Comparison of ENCODE assay signal across 18 cellular contexts in the genomic region with DNA sequence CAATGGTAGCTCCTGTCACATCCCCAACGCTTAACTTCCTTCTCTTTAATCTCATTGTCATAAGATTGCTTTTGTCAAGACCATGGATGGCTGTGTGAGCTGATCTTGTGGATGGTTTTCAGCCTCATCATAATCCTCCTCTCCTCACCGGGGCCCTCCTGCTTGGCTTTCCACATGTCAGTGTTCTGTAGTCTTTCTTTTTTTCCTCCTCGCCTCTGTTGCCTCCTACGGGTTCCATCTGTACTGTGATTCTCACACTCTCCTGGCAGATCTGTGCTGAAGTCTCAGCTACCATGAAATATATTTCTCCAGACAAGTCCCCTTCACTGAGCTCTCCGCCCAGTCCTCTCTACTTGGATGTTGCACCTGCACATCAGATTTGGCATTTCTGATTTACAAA. TPM values are rescaled to one million over a fixed set of nuclear protein-coding genes. Genes with fewer than 3 reads are reported as not detected.
DNase-seq lines count a peak whose midpoint lies in the region; ATAC-seq and TF ChIP-seq lines count a peak whose summit lies in the region.
"Had no signal": no experiment of that assay in that cellular context is flagged by ENCODE, and none has a peak within 500 bp of the region (broad histone marks: within the 10 kb centered on the region; RNA-seq: fewer than 3 reads in every experiment).

No MANE protein-coding gene starts in this region.

- no peaks in the 10 kb centered on the region for H3K27me3 Mint-ChIP-seq in activated naive CD8-positive, alpha-beta T cell
- H3K27me3 Mint-ChIP-seq in activated naive CD8-positive, alpha-beta T cell treated with anti-CD3 and anti-CD28 coated beads, Interleukin-2, amount 50 U/mL, for 24 hours: no peaks in the 10 kb centered on the region
- H3K27me3 Mint-ChIP-seq in activated T-helper 1 cell treated with anti-CD3 and anti-CD28 coated beads, Interleukin-12 subunit alpha, Interleukin-12 subunit beta, Interleukin-2, Interleukin-4 antibody, amounts not matched to agents 30 ng/mL and 10 ng/mL and 1 ng/mL, durations not matched to agents 14 hours and 24 hours and 36 hours (ENCODE audit: insufficient read depth): no peaks in the 10 kb centered on the region

- H3K9me3 Mint-ChIP-seq in activated naive CD8-positive, alpha-beta T cell (ENCODE audit: low read depth): no peaks in the 10 kb centered on the region
- H3K9me3 Mint-ChIP-seq in activated naive CD8-positive, alpha-beta T cell treated with anti-CD3 and anti-CD28 coated beads, Interleukin-2, amount 50 U/mL, for 24 hours: no peaks in the 10 kb centered on the region
- H3K9me3 Mint-ChIP-seq in activated T-helper 1 cell treated with anti-CD3 and anti-CD28 coated beads, Interleukin-12 subunit alpha, Interleukin-12 subunit beta, Interleukin-2, Interleukin-4 antibody, amounts not matched to agents 30 ng/mL and 10 ng/mL and 1 ng/mL, durations not matched to agents 14 hours and 24 hours and 36 hours: no peaks in the 10 kb centered on the region

- peak overlapping the region; percentile 2 for H3K27ac Mint-ChIP-seq in activated naive CD8-positive, alpha-beta T cell
- no peak overlapping the region for H3K27ac Mint-ChIP-seq in activated naive CD8-positive, alpha-beta T cell treated with anti-CD3 and anti-CD28 coated beads, Interleukin-2, amount 50 U/mL, for 24 hours
- peak overlapping the region; percentile 5 for H3K27ac Mint-ChIP-seq in activated T-helper 1 cell treated with anti-CD3 and anti-CD28 coated beads, Interleukin-12 subunit alpha, Interleukin-12 subunit beta, Interleukin-2, Interleukin-4 antibody, amounts not matched to agents 30 ng/mL and 10 ng/mL and 1 ng/mL, durations not matched to agents 14 hours and 24 hours and 36 hours

- peaks cover 2% of the 10 kb centered on the region for H3K4me1 ChIP-seq in osteoblast (ENCODE audit: insufficient read depth, low read length)
- H3K4me1 ChIP-seq: BE2C, HAP-1, Peyer's patch had no signal

- H3K36me3 Mint-ChIP-seq in activated naive CD8-positive, alpha-beta T cell: peaks cover 21% of the 10 kb centered on the region
- peaks cover 39% of the 10 kb centered on the region for H3K36me3 Mint-ChIP-seq in activated naive CD8-positive, alpha-beta T cell treated with anti-CD3 and anti-CD28 coated beads, Interleukin-2, amount 50 U/mL, for 24 hours (ENCODE audit: low read depth)
- peaks cover 39% of the 10 kb centered on the region for H3K36me3 Mint-ChIP-seq in activated T-helper 1 cell treated with anti-CD3 and anti-CD28 coated beads, Interleukin-12 subunit alpha, Interleukin-12 subunit beta, Interleukin-2, Interleukin-4 antibody, amounts not matched to agents 30 ng/mL and 10 ng/mL and 1 ng/mL, durations not matched to agents 14 hours and 24 hours and 36 hours (ENCODE audit: low read depth)

- intact Hi-C loops in activated T-helper 1 cell treated with anti-CD3 and anti-CD28 coated beads, Interleukin-12 subunit alpha, Interleukin-12 subunit beta, Interleukin-2, Interleukin-4 antibody, amounts not matched to agents 30 ng/mL and 10 ng/mL and 1 ng/mL, durations not matched to agents 14 hours and 24 hours and 36 hours (cut with micrococcal nuclease): no loop called here

- no peaks in the 10 kb centered on the region for H3K27me3 ChIP-seq in osteoblast (ENCODE audit: insufficient read depth, low read length)
- H3K27me3 ChIP-seq: BE2C, Peyer's patch had no signal

- no peak overlapping the region for H3K4me3 Mint-ChIP-seq in activated naive CD8-positive, alpha-beta T cell
- no peak overlapping the region for H3K4me3 Mint-ChIP-seq in activated naive CD8-positive, alpha-beta T cell treated with anti-CD3 and anti-CD28 coated beads, Interleukin-2, amount 50 U/mL, for 24 hours
- H3K4me3 Mint-ChIP-seq in activated T-helper 1 cell treated with anti-CD3 and anti-CD28 coated beads, Interleukin-12 subunit alpha, Interleukin-12 subunit beta, Interleukin-2, Interleukin-4 antibody, amounts not matched to agents 30 ng/mL and 10 ng/mL and 1 ng/mL, durations not matched to agents 14 hours and 24 hours and 36 hours: no peak overlapping the region

- no peak overlapping the region for H3K4me3 ChIP-seq in osteoblast (ENCODE audit: insufficient read depth, low read length)
- H3K4me3 ChIP-seq: HAP-1, Peyer's patch had no signal

- no peaks in the 10 kb centered on the region for H4K20me1 ChIP-seq in osteoblast (ENCODE audit: insufficient read depth, low read length)

- ATAC-seq in activated naive CD8-positive, alpha-beta T cell treated with anti-CD3 and anti-CD28 coated beads, Interleukin-2, amount 50 U/mL, for 24 hours: no peak

- TF ChIP-seq CTCF in osteoblast (IDR thresholded peaks at IDR 0.05; ENCODE audit: extremely low read depth, low read depth, low read length): no peak

- no peaks in the 10 kb centered on the region for H3K9me3 ChIP-seq in osteoblast (ENCODE audit: low read depth, low read length)
- H3K9me3 ChIP-seq: BE2C, HAP-1, Peyer's patch had no signal

- H3K79me2 ChIP-seq in osteoblast (ENCODE audit: insufficient read depth, low read length): peaks cover 84% of the 10 kb centered on the region

- H3K27ac ChIP-seq in osteoblast (ENCODE audit: low read depth, low read length): no peak overlapping the region
- H3K27ac ChIP-seq: Peyer's patch had no signal

- H3K4me2 ChIP-seq in osteoblast (ENCODE audit: insufficient read depth, low read length): no peak overlapping the region

- peaks cover 17% of the 10 kb centered on the region for H3K36me3 ChIP-seq in osteoblast (ENCODE audit: insufficient read depth, low read length)

- H2AFZ ChIP-seq in osteoblast (ENCODE audit: low read length): no peak overlapping the region

- peaks cover 39% of the 10 kb centered on the region for H3K4me1 Mint-ChIP-seq in activated naive CD8-positive, alpha-beta T cell (ENCODE audit: low read depth)
- H3K4me1 Mint-ChIP-seq in activated naive CD8-positive, alpha-beta T cell treated with anti-CD3 and anti-CD28 coated beads, Interleukin-2, amount 50 U/mL, for 24 hours: peaks cover 15% of the 10 kb centered on the region
- peaks cover 32% of the 10 kb centered on the region for H3K4me1 Mint-ChIP-seq in activated T-helper 1 cell treated with anti-CD3 and anti-CD28 coated beads, Interleukin-12 subunit alpha, Interleukin-12 subunit beta, Interleukin-2, Interleukin-4 antibody, amounts not matched to agents 30 ng/mL and 10 ng/mL and 1 ng/mL, durations not matched to agents 14 hours and 24 hours and 36 hours (ENCODE audit: low read depth)

- DNase-seq in activated naive CD8-positive, alpha-beta T cell treated with anti-CD3 and anti-CD28 coated beads, Interleukin-2, amount 50 U/mL, for 24 hours: no peak
- DNase-seq in activated T-helper 1 cell treated with anti-CD3 and anti-CD28 coated beads, Interleukin-12 subunit alpha, Interleukin-12 subunit beta, Interleukin-2, Interleukin-4 antibody, amounts not matched to agents 30 ng/mL and 10 ng/mL and 1 ng/mL, durations not matched to agents 14 hours and 24 hours and 36 hours (ENCODE audit: low spot score): no peak
- peak; percentile 34 for DNase-seq in inferior parietal cortex (ENCODE audit: extremely low spot score)
- DNase-seq in NCI-H2029 treated with DMSO at 0.1 percent for 48 hours (lab: John Stamatoyannopoulos, UW): no peak
- no peak for DNase-seq in COR-L47 (lab: John Stamatoyannopoulos, UW)
- DNase-seq in osteoblast (ENCODE audit: insufficient read length, low spot score, missing footprints): no peak
- DNase-seq: ACHN, BE2C, DMS153, EL, IMR-90, Kasumi-1, NCI-H2029, NCI-H510A, Peyer's patch, SHP77 had no signal

RNA-seq across cellular contexts. Expression of gene FAM120AOS, which starts 34.9 kb away (rescaled TPM):
- total RNA-seq in activated T-helper 1 cell treated with anti-CD3 and anti-CD28 coated beads, Interleukin-12 subunit alpha, Interleukin-12 subunit beta, Interleukin-2, Interleukin-4 antibody, amounts not matched to agents 30 ng/mL and 10 ng/mL and 1 ng/mL, durations not matched to agents 14 hours and 24 hours and 36 hours: 31.2 and 38.8 TPM in 2 replicates
- total RNA-seq in osteoblast: 43.4 and 48.0 TPM in 2 replicates

RNA-seq across cellular contexts. Expression of gene FAM120A, which starts 36.8 kb away (rescaled TPM):
- 145 and 147 TPM in 2 replicates for total RNA-seq in activated T-helper 1 cell treated with anti-CD3 and anti-CD28 coated beads, Interleukin-12 subunit alpha, Interleukin-12 subunit beta, Interleukin-2, Interleukin-4 antibody, amounts not matched to agents 30 ng/mL and 10 ng/mL and 1 ng/mL, durations not matched to agents 14 hours and 24 hours and 36 hours
- total RNA-seq in osteoblast: 129 and 136 TPM in 2 replicates
